In genomic region chr12:117583677-117584076, GRCh38 we compare ENCODE assay signal across 24 cellular contexts.
DNase-seq lines count a peak whose midpoint lies in the region; ATAC-seq and TF ChIP-seq lines count a peak whose summit lies in the region.
"Had no signal": no experiment of that assay in that cellular context is flagged by ENCODE, and none has a peak within 500 bp of the region (broad histone marks: within the 10 kb centered on the region; RNA-seq: fewer than 3 reads in every experiment).

No MANE protein-coding gene starts in this region.

- DNase-seq in activated CD4-positive, alpha-beta T cell treated with anti-CD3 and anti-CD28 coated beads, Interleukin-2, amount 10 ng/mL, durations not matched to agents 7 days and 5 days: no peak
- no peak for DNase-seq in activated CD4-positive, alpha-beta T cell treated with anti-CD3 and anti-CD28 coated beads for 48 hours
- DNase-seq in NCI-H345 treated with DMSO at 0.1 percent for 48 hours (lab: John Stamatoyannopoulos, UW; ENCODE audit: unreplicated experiment) (peak; percentile 33), Caco-2 (no peak)
- no peak for DNase-seq in effector memory CD4-positive, alpha-beta T cell
- DNase-seq: activated CD8-positive, alpha-beta T cell treated with anti-CD3 and anti-CD28 coated beads for 36 hours; Kasumi-1; kidney; naive thymus-derived CD8-positive, alpha-beta T cell; NCI-H1436; NCI-H82; stimulated activated naive CD8-positive, alpha-beta T cell treated with anti-CD3 and anti-CD28 coated beads, Interleukin-15, Interleukin-2, amounts not matched to agents 100 U/mL and 50 U/mL, for 24 hours; T-helper 17 cell had no signal

- H3K9me3 ChIP-seq in iPS-20b (ENCODE audit: insufficient read depth, low read depth, low read length): no peaks in the 10 kb centered on the region
- H3K9me3 ChIP-seq in Caco-2: no peaks in the 10 kb centered on the region
- no peaks in the 10 kb centered on the region for H3K9me3 ChIP-seq in effector memory CD4-positive, alpha-beta T cell (ENCODE audit: control insufficient read depth, low read length)
- H3K9me3 ChIP-seq: A549; BLaER1 treated with 17β-estradiol and CSF1 and Interleukin-3, amounts not matched to agents 10 nM and 100 nM; SJSA1 had no signal

- H3K27ac ChIP-seq in iPS-20b (ENCODE audit: low read length): no peak overlapping the region
- no peak overlapping the region for H3K27ac ChIP-seq in effector memory CD4-positive, alpha-beta T cell (ENCODE audit: insufficient read depth, low read length, poor library complexity, severe bottlenecking)
- H3K27ac ChIP-seq: A549; BLaER1 treated with 17β-estradiol and CSF1 and Interleukin-3, amounts not matched to agents 10 nM and 100 nM; SJSA1; VCaP had no signal

- H3K27me3 ChIP-seq in iPS-20b (ENCODE audit: insufficient read depth, low read length): no peaks in the 10 kb centered on the region
- H3K27me3 ChIP-seq in Caco-2 (replicated peaks; ENCODE audit: control insufficient read depth, insufficient read depth, low read length): no peaks in the 10 kb centered on the region
- no peaks in the 10 kb centered on the region for H3K27me3 ChIP-seq in effector memory CD4-positive, alpha-beta T cell (replicated peaks; ENCODE audit: control insufficient read depth, insufficient read depth, low read length, poor library complexity, severe bottlenecking)
- H3K27me3 ChIP-seq: BLaER1 treated with 17β-estradiol and CSF1 and Interleukin-3, amounts not matched to agents 10 nM and 100 nM; SJSA1 had no signal

- peak overlapping the region; percentile 46; the same call in 1 of the 2 replicates for H3K9ac ChIP-seq in iPS-20b (ENCODE audit: low read depth, low read length)
- H3K9ac ChIP-seq: BLaER1 treated with 17β-estradiol and CSF1 and Interleukin-3, amounts not matched to agents 10 nM and 100 nM had no signal

- H3K27ac Mint-ChIP-seq in activated CD4-positive, alpha-beta T cell treated with anti-CD3 and anti-CD28 coated beads, Interleukin-2, amount 10 ng/mL, durations not matched to agents 7 days and 5 days: peak overlapping the region; percentile 3
- H3K27ac Mint-ChIP-seq in Caco-2 (ENCODE audit: unreplicated experiment): no peak overlapping the region
- H3K27ac Mint-ChIP-seq: activated CD8-positive, alpha-beta T cell treated with anti-CD3 and anti-CD28 coated beads for 36 hours; activated naive CD8-positive, alpha-beta T cell; memory B cell; naive thymus-derived CD8-positive, alpha-beta T cell; progenitor cell of endocrine pancreas; T-helper 17 cell had no signal

- H3K4me3 Mint-ChIP-seq in activated CD4-positive, alpha-beta T cell treated with anti-CD3 and anti-CD28 coated beads, Interleukin-2, amount 10 ng/mL, durations not matched to agents 7 days and 5 days: no peak overlapping the region
- H3K4me3 Mint-ChIP-seq in Caco-2 (ENCODE audit: unreplicated experiment): no peak overlapping the region
- H3K4me3 Mint-ChIP-seq: activated CD8-positive, alpha-beta T cell treated with anti-CD3 and anti-CD28 coated beads for 36 hours; activated naive CD8-positive, alpha-beta T cell; memory B cell; naive thymus-derived CD8-positive, alpha-beta T cell; T-helper 17 cell had no signal

- H3K36me3 Mint-ChIP-seq in activated CD4-positive, alpha-beta T cell treated with anti-CD3 and anti-CD28 coated beads, Interleukin-2, amount 10 ng/mL, durations not matched to agents 7 days and 5 days (ENCODE audit: low read depth): no peaks in the 10 kb centered on the region
- no peaks in the 10 kb centered on the region for H3K36me3 Mint-ChIP-seq in Caco-2 (ENCODE audit: insufficient read depth, unreplicated experiment)
- H3K36me3 Mint-ChIP-seq: activated naive CD8-positive, alpha-beta T cell; memory B cell; naive thymus-derived CD8-positive, alpha-beta T cell had no signal

- H3K4me1 Mint-ChIP-seq in activated CD4-positive, alpha-beta T cell treated with anti-CD3 and anti-CD28 coated beads, Interleukin-2, amount 10 ng/mL, durations not matched to agents 7 days and 5 days: no peaks in the 10 kb centered on the region
- H3K4me1 Mint-ChIP-seq in Caco-2 (ENCODE audit: low read depth, unreplicated experiment): peaks cover 6% of the 10 kb centered on the region
- H3K4me1 Mint-ChIP-seq: T-helper 17 cell had no signal

- CTCF ChIA-PET in activated CD4-positive, alpha-beta T cell treated with anti-CD3 and anti-CD28 coated beads, Interleukin-2, amount 10 ng/mL, durations not matched to agents 7 days and 5 days (lab: Charles Lee): no interaction called here
- CTCF ChIA-PET in Caco-2 (lab: Charles Lee): no interaction called here

- ATAC-seq in HG02588 (IDR thresholded peaks at IDR 0.05; ENCODE audit: unreplicated experiment) (no peak), HG02678 (IDR thresholded peaks at IDR 0.05; ENCODE audit: unreplicated experiment) (no peak)
- ATAC-seq: A549; activated CD8-positive, alpha-beta T cell treated with anti-CD3 and anti-CD28 coated beads for 36 hours; GM12878; naive thymus-derived CD8-positive, alpha-beta T cell; stimulated activated naive CD8-positive, alpha-beta T cell treated with anti-CD3 and anti-CD28 coated beads, Interleukin-15, Interleukin-2, amounts not matched to agents 100 U/mL and 50 U/mL, for 24 hours; T-helper 17 cell had no signal

- peaks cover 20% of the 10 kb centered on the region for H3K4me1 ChIP-seq in iPS-20b (ENCODE audit: insufficient read depth, low read length)
- no peaks in the 10 kb centered on the region for H3K4me1 ChIP-seq in Caco-2
- H3K4me1 ChIP-seq in effector memory CD4-positive, alpha-beta T cell (ENCODE audit: control insufficient read depth, insufficient read depth, low read length, poor library complexity, severe bottlenecking): no peaks in the 10 kb centered on the region
- H3K4me1 ChIP-seq: SJSA1 had no signal

- H3K36me3 ChIP-seq in iPS-20b (ENCODE audit: insufficient read depth, low read depth, low read length) (no peaks in the 10 kb centered on the region), Caco-2 (ENCODE audit: control insufficient read depth, insufficient read depth, low read length) (no peaks in the 10 kb centered on the region)
- H3K36me3 ChIP-seq in effector memory CD4-positive, alpha-beta T cell (ENCODE audit: control insufficient read depth, insufficient read depth, low read length): no peaks in the 10 kb centered on the region
- H3K36me3 ChIP-seq: BLaER1 treated with 17β-estradiol and CSF1 and Interleukin-3, amounts not matched to agents 10 nM and 100 nM; SJSA1 had no signal

- no TSS peak for BruUV-seq in Caco-2 (replicated peaks; lab: Mats Ljungman, UMichigan)

- no peaks in the 10 kb centered on the region for H3K9me3 Mint-ChIP-seq in activated CD4-positive, alpha-beta T cell treated with anti-CD3 and anti-CD28 coated beads, Interleukin-2, amount 10 ng/mL, durations not matched to agents 7 days and 5 days
- H3K9me3 Mint-ChIP-seq in Caco-2 (ENCODE audit: unreplicated experiment): no peaks in the 10 kb centered on the region
- H3K9me3 Mint-ChIP-seq: activated CD8-positive, alpha-beta T cell treated with anti-CD3 and anti-CD28 coated beads for 36 hours; naive thymus-derived CD8-positive, alpha-beta T cell had no signal

- TF ChIP-seq CTCF in Caco-2 (IDR thresholded peaks at IDR 0.05; ENCODE audit: insufficient read depth in 1 of 2, low read depth in 1 of 2, low read length in 1 of 2, severe bottlenecking in 1 of 2, unreplicated experiment in 1 of 2): no peak

- no peaks in the 10 kb centered on the region for H3K27me3 Mint-ChIP-seq in activated CD4-positive, alpha-beta T cell treated with anti-CD3 and anti-CD28 coated beads, Interleukin-2, amount 10 ng/mL, durations not matched to agents 7 days and 5 days
- H3K27me3 Mint-ChIP-seq in Caco-2 (ENCODE audit: insufficient read depth, unreplicated experiment): peaks cover 9% of the 10 kb centered on the region

- POLR2A ChIA-PET in activated CD4-positive, alpha-beta T cell treated with anti-CD3 and anti-CD28 coated beads, Interleukin-2, amount 10 ng/mL, durations not matched to agents 7 days and 5 days (lab: Charles Lee): no interaction called here
- POLR2A ChIA-PET in Caco-2 (lab: Charles Lee): no interaction called here

- intact Hi-C loops in Caco-2 (cut with micrococcal nuclease; ENCODE audit: unreplicated experiment): no loop called here

- H3K4me3 ChIP-seq in iPS-20b (ENCODE audit: low read length): peak overlapping the region; percentile 51; the same call in 1 of the 2 replicates
- no peak overlapping the region for H3K4me3 ChIP-seq in Caco-2 (ENCODE audit: low read depth, low read length)
- no peak overlapping the region for H3K4me3 ChIP-seq in effector memory CD4-positive, alpha-beta T cell (ENCODE audit: insufficient read depth, low read depth, low read length, poor library complexity, severe bottlenecking)
- H3K4me3 ChIP-seq: A549; BLaER1 treated with 17β-estradiol and CSF1 and Interleukin-3, amounts not matched to agents 10 nM and 100 nM; GM12878; SJSA1 had no signal
